In genomic region chrX:48043056-48043455, GRCh38 we compare ENCODE assay signal across 37 cellular contexts. TPM values are rescaled to one million over a fixed set of nuclear protein-coding genes. Genes with fewer than 3 reads are reported as not detected.
"Had no signal": no experiment of that assay in that cellular context is flagged by ENCODE, and none has a peak within 500 bp of the region (broad histone marks: within the 10 kb centered on the region; RNA-seq: fewer than 3 reads in every experiment).

No MANE protein-coding gene starts in this region.

- H3K36me3 Mint-ChIP-seq: activated naive CD8-positive, alpha-beta T cell treated with anti-CD3 and anti-CD28 coated beads for 36 hours had no signal

- H3K4me3 ChIP-seq: adrenal gland, body of pancreas, esophagus squamous epithelium had no signal

- H3K27me3 ChIP-seq: adrenal gland, body of pancreas, esophagus squamous epithelium had no signal

- H3K9me3 Mint-ChIP-seq: activated CD4-positive, alpha-beta memory T cell treated with anti-CD3 and anti-CD28 coated beads for 36 hours; activated naive CD4-positive, alpha-beta T cell treated with anti-CD3 and anti-CD28 coated beads for 36 hours; activated naive CD4-positive, alpha-beta T cell treated with anti-CD3 and anti-CD28 coated beads, Interleukin-2, amount 50 U/mL, for 24 hours; activated naive CD8-positive, alpha-beta T cell treated with anti-CD3 and anti-CD28 coated beads for 36 hours; activated naive CD8-positive, alpha-beta T cell treated with anti-CD3 and anti-CD28 coated beads, Interleukin-2, amount 50 U/mL, for 24 hours; activated T-helper 1 cell treated with anti-CD3 and anti-CD28 coated beads, Interleukin-12 subunit alpha, Interleukin-12 subunit beta, Interleukin-2, Interleukin-4 antibody, amounts not matched to agents 30 ng/mL and 10 ng/mL and 1 ng/mL, durations not matched to agents 14 hours and 24 hours and 36 hours; activated T-helper 2 cell treated with anti-CD3 and anti-CD28 coated beads, Interferon-gamma antibody, Interleukin-2, Interleukin-4, amounts not matched to agents 10 μg/mL and 5 μg/mL and 100 μg/mL, durations not matched to agents 14 hours and 24 hours and 36 hours; effector memory CD8-positive, alpha-beta T cell had no signal

- H3K36me3 ChIP-seq: adrenal gland, esophagus squamous epithelium had no signal

- H3K27ac ChIP-seq: adrenal gland, body of pancreas, epithelial cell of prostate, esophagus squamous epithelium had no signal

- H3K9me3 ChIP-seq: adrenal gland, body of pancreas, esophagus squamous epithelium had no signal

- H3K4me1 ChIP-seq: adrenal gland, body of pancreas had no signal

- H3K27me3 Mint-ChIP-seq: activated CD4-positive, alpha-beta memory T cell treated with anti-CD3 and anti-CD28 coated beads for 36 hours; activated CD4-positive, alpha-beta T cell treated with anti-CD3 and anti-CD28 coated beads for 36 hours; activated CD8-positive, alpha-beta memory T cell treated with anti-CD3 and anti-CD28 coated beads, Interleukin-2, amount 10 ng/mL, durations not matched to agents 7 days and 5 days; activated naive CD4-positive, alpha-beta T cell treated with anti-CD3 and anti-CD28 coated beads, Interleukin-2, amount 50 U/mL, for 24 hours; activated naive CD8-positive, alpha-beta T cell treated with anti-CD3 and anti-CD28 coated beads for 36 hours; activated naive CD8-positive, alpha-beta T cell treated with anti-CD3 and anti-CD28 coated beads, Interleukin-2, amount 50 U/mL, for 24 hours; effector memory CD8-positive, alpha-beta T cell had no signal

- H3K4me3 Mint-ChIP-seq: activated CD4-positive, alpha-beta memory T cell treated with anti-CD3 and anti-CD28 coated beads for 36 hours; activated CD4-positive, alpha-beta T cell treated with anti-CD3 and anti-CD28 coated beads for 36 hours; activated CD4-positive, alpha-beta T cell treated with anti-CD3 and anti-CD28 coated beads, Interleukin-2, amount 10 ng/mL, durations not matched to agents 24 days and 14 days; activated CD8-positive, alpha-beta memory T cell treated with anti-CD3 and anti-CD28 coated beads, Interleukin-2, amount 10 ng/mL, durations not matched to agents 7 days and 5 days; activated CD8-positive, alpha-beta T cell treated with anti-CD3 and anti-CD28 coated beads, Interleukin-2, amount 10 ng/mL, durations not matched to agents 7 days and 5 days; activated naive CD4-positive, alpha-beta T cell treated with anti-CD3 and anti-CD28 coated beads for 36 hours; activated naive CD4-positive, alpha-beta T cell treated with anti-CD3 and anti-CD28 coated beads, Interleukin-2, amount 50 U/mL, for 24 hours; activated naive CD8-positive, alpha-beta T cell treated with anti-CD3 and anti-CD28 coated beads for 36 hours; activated naive CD8-positive, alpha-beta T cell treated with anti-CD3 and anti-CD28 coated beads, Interleukin-2, amount 50 U/mL, for 24 hours; activated T-helper 1 cell treated with anti-CD3 and anti-CD28 coated beads, Interleukin-12 subunit alpha, Interleukin-12 subunit beta, Interleukin-2, Interleukin-4 antibody, amounts not matched to agents 30 ng/mL and 10 ng/mL and 1 ng/mL, durations not matched to agents 14 hours and 24 hours and 36 hours; effector memory CD8-positive, alpha-beta T cell had no signal

- H3K4me1 Mint-ChIP-seq: activated CD4-positive, alpha-beta T cell treated with anti-CD3 and anti-CD28 coated beads for 36 hours; activated CD4-positive, alpha-beta T cell treated with anti-CD3 and anti-CD28 coated beads, Interleukin-2, amount 10 ng/mL, durations not matched to agents 24 days and 14 days; activated CD8-positive, alpha-beta memory T cell treated with anti-CD3 and anti-CD28 coated beads, Interleukin-2, amount 10 ng/mL, durations not matched to agents 7 days and 5 days; activated naive CD4-positive, alpha-beta T cell treated with anti-CD3 and anti-CD28 coated beads, Interleukin-2, amount 50 U/mL, for 24 hours; activated naive CD8-positive, alpha-beta T cell treated with anti-CD3 and anti-CD28 coated beads for 36 hours; activated naive CD8-positive, alpha-beta T cell treated with anti-CD3 and anti-CD28 coated beads, Interleukin-2, amount 50 U/mL, for 24 hours had no signal

- DNase-seq: activated CD4-positive, alpha-beta memory T cell treated with anti-CD3 and anti-CD28 coated beads for 36 hours; activated CD4-positive, alpha-beta T cell treated with anti-CD3 and anti-CD28 coated beads for 36 hours; activated CD4-positive, alpha-beta T cell treated with anti-CD3 and anti-CD28 coated beads, Interleukin-2, amount 10 ng/mL, durations not matched to agents 24 days and 14 days; activated CD4-positive, CD25-positive, alpha-beta regulatory T cell; activated CD4-positive, CD25-positive, alpha-beta regulatory T cell treated with anti-CD3 and anti-CD28 coated beads, Interleukin-2, amount 50 U/mL, for 72 hours; activated CD8-positive, alpha-beta memory T cell treated with anti-CD3 and anti-CD28 coated beads, Interleukin-2, amount 10 ng/mL, durations not matched to agents 7 days and 5 days; activated CD8-positive, alpha-beta memory T cell treated with anti-CD3 and anti-CD28 coated beads, Interleukin-2, amount 50 U/mL, for 4 hours; activated CD8-positive, alpha-beta T cell treated with anti-CD3 and anti-CD28 coated beads, Interleukin-2, amount 10 ng/mL, durations not matched to agents 7 days and 5 days; activated effector memory CD4-positive, alpha-beta T cell treated with anti-CD3 and anti-CD28 coated beads, Interleukin-2, amount 50 U/mL, for 16 hours; activated naive CD4-positive, alpha-beta T cell treated with anti-CD3 and anti-CD28 coated beads for 36 hours; activated naive CD8-positive, alpha-beta T cell treated with anti-CD3 and anti-CD28 coated beads for 36 hours; activated naive CD8-positive, alpha-beta T cell treated with anti-CD3 and anti-CD28 coated beads, Interleukin-2, amount 50 U/mL, for 24 hours; activated T-cell treated with anti-CD3 and anti-CD28 coated beads, Interleukin-2, amount 50 U/mL, for 1 hour; activated T-cell treated with anti-CD3 and anti-CD28 coated beads, Interleukin-2, amount 50 U/mL, for 48 hours; adrenal gland; amygdala; aorta; body of pancreas; caudate nucleus; cortex of kidney; dermis blood vessel endothelial cell; effector CD4-positive, alpha-beta T cell; effector memory CD8-positive, alpha-beta T cell; esophagus squamous epithelium; foreskin fibroblast; head of caudate nucleus; T-helper 2 cell had no signal

- ATAC-seq: activated CD4-positive, alpha-beta T cell treated with anti-CD3 and anti-CD28 coated beads for 36 hours; activated CD8-positive, alpha-beta memory T cell treated with anti-CD3 and anti-CD28 coated beads, Interleukin-2, amount 10 ng/mL, durations not matched to agents 7 days and 5 days; activated CD8-positive, alpha-beta T cell treated with anti-CD3 and anti-CD28 coated beads, Interleukin-2, amount 10 ng/mL, durations not matched to agents 7 days and 5 days; activated naive CD8-positive, alpha-beta T cell treated with anti-CD3 and anti-CD28 coated beads, Interleukin-2, amount 50 U/mL, for 24 hours; body of pancreas; effector memory CD8-positive, alpha-beta T cell had no signal

- H3K27ac Mint-ChIP-seq: activated CD4-positive, alpha-beta memory T cell treated with anti-CD3 and anti-CD28 coated beads for 36 hours; activated CD4-positive, alpha-beta T cell treated with anti-CD3 and anti-CD28 coated beads for 36 hours; activated CD4-positive, alpha-beta T cell treated with anti-CD3 and anti-CD28 coated beads, Interleukin-2, amount 10 ng/mL, durations not matched to agents 24 days and 14 days; activated CD8-positive, alpha-beta memory T cell treated with anti-CD3 and anti-CD28 coated beads, Interleukin-2, amount 10 ng/mL, durations not matched to agents 7 days and 5 days; activated CD8-positive, alpha-beta T cell treated with anti-CD3 and anti-CD28 coated beads, Interleukin-2, amount 10 ng/mL, durations not matched to agents 7 days and 5 days; activated naive CD4-positive, alpha-beta T cell treated with anti-CD3 and anti-CD28 coated beads for 36 hours; activated naive CD4-positive, alpha-beta T cell treated with anti-CD3 and anti-CD28 coated beads, Interleukin-2, amount 50 U/mL, for 24 hours; activated naive CD8-positive, alpha-beta T cell treated with anti-CD3 and anti-CD28 coated beads for 36 hours; activated naive CD8-positive, alpha-beta T cell treated with anti-CD3 and anti-CD28 coated beads, Interleukin-2, amount 50 U/mL, for 24 hours; activated T-helper 1 cell treated with anti-CD3 and anti-CD28 coated beads, Interleukin-12 subunit alpha, Interleukin-12 subunit beta, Interleukin-2, Interleukin-4 antibody, amounts not matched to agents 30 ng/mL and 10 ng/mL and 1 ng/mL, durations not matched to agents 14 hours and 24 hours and 36 hours; activated T-helper 2 cell treated with anti-CD3 and anti-CD28 coated beads, Interferon-gamma antibody, Interleukin-2, Interleukin-4, amounts not matched to agents 10 μg/mL and 5 μg/mL and 100 μg/mL, durations not matched to agents 14 hours and 24 hours and 36 hours; effector memory CD8-positive, alpha-beta T cell had no signal

RNA-seq across cellular contexts. Expression of gene SPACA5, which starts 36.3 kb away (rescaled TPM):
- total RNA-seq: activated CD4-positive, alpha-beta memory T cell treated with anti-CD3 and anti-CD28 coated beads for 36 hours; activated CD4-positive, alpha-beta T cell treated with anti-CD3 and anti-CD28 coated beads for 36 hours; activated CD4-positive, alpha-beta T cell treated with anti-CD3 and anti-CD28 coated beads, Interleukin-2, amount 10 ng/mL, durations not matched to agents 24 days and 14 days; activated CD8-positive, alpha-beta memory T cell treated with anti-CD3 and anti-CD28 coated beads for 36 hours; activated CD8-positive, alpha-beta memory T cell treated with anti-CD3 and anti-CD28 coated beads, Interleukin-2, amount 10 ng/mL, durations not matched to agents 7 days and 5 days; activated CD8-positive, alpha-beta T cell treated with anti-CD3 and anti-CD28 coated beads, Interleukin-2, amount 10 ng/mL, durations not matched to agents 7 days and 5 days; activated naive CD4-positive, alpha-beta T cell treated with anti-CD3 and anti-CD28 coated beads for 36 hours; activated naive CD8-positive, alpha-beta T cell treated with anti-CD3 and anti-CD28 coated beads for 36 hours; activated T-helper 1 cell treated with anti-CD3 and anti-CD28 coated beads, Interleukin-12 subunit alpha, Interleukin-12 subunit beta, Interleukin-2, Interleukin-4 antibody, amounts not matched to agents 30 ng/mL and 10 ng/mL and 1 ng/mL, durations not matched to agents 14 hours and 24 hours and 36 hours; activated T-helper 2 cell treated with anti-CD3 and anti-CD28 coated beads, Interferon-gamma antibody, Interleukin-2, Interleukin-4, amounts not matched to agents 10 μg/mL and 5 μg/mL and 100 μg/mL, durations not matched to agents 14 hours and 24 hours and 36 hours; adrenal gland; aorta; body of pancreas; chondrocyte; dermis blood vessel endothelial cell; endothelial cell of umbilical vein; esophagus squamous epithelium; fibroblast of lung; frontal cortex; T-helper 1 cell treated with Interleukin-12 subunit alpha and Interleukin-12 subunit beta and Interleukin-4 antibody, amounts not matched to agents 30 ng/mL and 1 ng/mL, for 36 hours had no signal
